In the genomic region with DNA sequence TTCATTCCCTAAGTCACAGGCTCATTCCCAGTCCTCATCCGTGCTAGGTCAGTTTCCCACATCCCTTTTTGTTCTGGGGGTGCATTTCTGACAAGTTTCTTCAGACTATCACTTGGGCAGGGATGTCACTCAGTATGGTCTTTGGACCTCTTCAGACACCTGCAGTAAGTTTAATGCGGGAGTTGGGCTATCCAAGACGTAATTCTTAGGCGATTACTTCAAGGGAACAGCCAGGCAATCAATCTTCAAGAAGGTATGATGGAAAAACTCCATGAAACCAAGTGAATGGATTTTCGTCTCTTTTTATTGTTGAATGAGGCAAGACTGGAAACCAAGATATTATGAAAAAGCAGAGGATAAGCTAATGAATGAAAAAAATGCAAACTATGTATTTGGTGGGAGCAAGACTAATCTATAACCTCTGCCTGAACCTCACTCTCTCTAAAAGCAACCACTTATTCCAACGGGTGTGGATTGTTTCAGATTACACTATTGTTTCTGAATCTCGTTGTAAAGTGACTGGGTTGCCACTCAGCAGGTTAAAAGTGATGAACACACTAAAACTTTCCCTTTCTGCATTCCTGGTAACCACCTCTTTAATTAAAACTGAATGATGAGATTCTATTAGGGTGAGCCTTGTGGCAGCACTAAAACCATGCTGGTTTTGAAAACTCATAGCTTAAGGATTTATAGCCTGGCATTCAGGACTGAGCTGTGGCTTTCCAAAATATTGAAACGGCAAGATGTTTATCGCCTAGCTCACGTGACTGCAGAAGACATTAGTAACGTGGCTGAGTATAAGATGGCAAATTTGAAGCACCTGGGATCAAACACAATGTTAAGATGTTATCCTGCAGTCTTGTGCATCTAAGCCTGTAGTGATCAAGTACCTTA, we compare ENCODE assay signal across 8 cellular contexts. TPM values are rescaled to one million over a fixed set of nuclear protein-coding genes. Genes with fewer than 3 reads are reported as not detected.
A peak's percentile ranks its signal among the peaks of the same experiment; 100 is the strongest.
DNase-seq lines count a peak whose midpoint lies in the region; ATAC-seq and TF ChIP-seq lines count a peak whose summit lies in the region.

No MANE protein-coding gene starts in this region.

- no peak for TF ChIP-seq POLR2A in esophagus squamous epithelium (IDR thresholded peaks at IDR 0.05)

- no peak for TF ChIP-seq CTCF in esophagus squamous epithelium (IDR thresholded peaks at IDR 0.05)
- no peak for TF ChIP-seq CTCF in parathyroid adenoma (IDR thresholded peaks at IDR 0.05)

- H3K36me3 ChIP-seq in NT2/D1 (ENCODE audit: insufficient read depth, insufficient read length, low read length) (peaks cover 4% of the 10 kb centered on the region), esophagus squamous epithelium (no peaks in the 10 kb centered on the region), parathyroid adenoma (ENCODE audit: control insufficient read depth, insufficient read depth, low read length) (no peaks in the 10 kb centered on the region)

- peak overlapping the region; percentile 92 for H3K9ac ChIP-seq in NT2/D1 (ENCODE audit: insufficient read length, low read depth)
- peak overlapping the region; percentile 19 for H3K9ac ChIP-seq in parathyroid adenoma

- H3K27me3 ChIP-seq in NT2/D1 (ENCODE audit: insufficient read depth, insufficient read length) (no peaks in the 10 kb centered on the region), esophagus squamous epithelium (no peaks in the 10 kb centered on the region), parathyroid adenoma (ENCODE audit: control insufficient read depth, insufficient read depth, low read length) (no peaks in the 10 kb centered on the region)

- peak overlapping the region; percentile 91 for H2AFZ ChIP-seq in parathyroid adenoma

- intact Hi-C loops in esophagus squamous epithelium (cut with DNase I) = no loop called here

- WGBS in esophagus squamous epithelium, 2 donors = 6 to 8% methylated on average over 11 of the region's 11 CpGs

- no peaks in the 10 kb centered on the region for H3K9me3 ChIP-seq in NT2/D1 (ENCODE audit: insufficient read depth, low read length)
- H3K9me3 ChIP-seq in esophagus squamous epithelium = no peaks in the 10 kb centered on the region
- H3K9me3 ChIP-seq in parathyroid adenoma (ENCODE audit: control insufficient read depth, low read length) = no peaks in the 10 kb centered on the region

- H3K27ac ChIP-seq in esophagus squamous epithelium (peak overlapping the region; percentile 91 to 94 (median 94)), parathyroid adenoma (peak overlapping the region; percentile 86)

- H3K4me1 ChIP-seq in NT2/D1 (ENCODE audit: insufficient read depth, insufficient read length) (peaks cover 5% of the 10 kb centered on the region), esophagus squamous epithelium (peaks cover 5 to 69% (median 7%) of the 10 kb centered on the region in 3 donors), parathyroid adenoma (peaks cover 4% of the 10 kb centered on the region)

- ATAC-seq in HG03039 (IDR thresholded peaks at IDR 0.05; ENCODE audit: unreplicated experiment) = no peak

- H3K4me3 ChIP-seq in NT2/D1 (ENCODE audit: insufficient read length, low read depth) (peak overlapping the region; percentile 90), esophagus squamous epithelium (peak overlapping the region; percentile 88 to 97 (median 93)), parathyroid adenoma (ENCODE audit: low read depth, low read length) (peak overlapping the region; percentile 75)

- peak overlapping the region; percentile 80 for H3K4me2 ChIP-seq in parathyroid adenoma (ENCODE audit: low read length)

- DNase-seq in DMS79 (lab: John Stamatoyannopoulos, UW) (peak; percentile 5), NT2/D1 (ENCODE audit: low read depth, low spot score) (no peak), esophagus squamous epithelium (lab: John Stamatoyannopoulos, UW) (no peak), GOT3 (lab: John Stamatoyannopoulos, UW) (no peak), HuH-7.5 (ENCODE audit: low spot score) (no peak), mucosa of gallbladder (ENCODE audit: low spot score) (no peak)

- H3K79me2 ChIP-seq in parathyroid adenoma = peaks cover 5% of the 10 kb centered on the region

RNA-seq across cellular contexts. Expression of gene RASAL2, which starts 1.1 kb away (rescaled TPM):
- 10 to 100 TPM; 20.4 to 29.8 (median 25.5) TPM for total RNA-seq in esophagus squamous epithelium
- total RNA-seq in mucosa of gallbladder = 26.7 TPM
